1 cellular context compared by ENCODE assay signal in genomic region chr14:69671365-69672050, GRCh38.
TF ChIP-seq lines count a peak whose summit lies in the region.

No MANE protein-coding gene starts in this region.

TF ChIP-seq in GM23338, 12 proteins besides CTCF, POLR2A, EP300 and RAD21 (continued from another document):
- TF ChIP-seq REST (IDR thresholded peaks at IDR 0.05; ENCODE audit: unreplicated experiment) (no peak), POLR2AphosphoS5 (IDR thresholded peaks at IDR 0.05; ENCODE audit: low read depth) (no peak)
